30 cellular contexts compared by ENCODE assay signal in the genomic region with DNA sequence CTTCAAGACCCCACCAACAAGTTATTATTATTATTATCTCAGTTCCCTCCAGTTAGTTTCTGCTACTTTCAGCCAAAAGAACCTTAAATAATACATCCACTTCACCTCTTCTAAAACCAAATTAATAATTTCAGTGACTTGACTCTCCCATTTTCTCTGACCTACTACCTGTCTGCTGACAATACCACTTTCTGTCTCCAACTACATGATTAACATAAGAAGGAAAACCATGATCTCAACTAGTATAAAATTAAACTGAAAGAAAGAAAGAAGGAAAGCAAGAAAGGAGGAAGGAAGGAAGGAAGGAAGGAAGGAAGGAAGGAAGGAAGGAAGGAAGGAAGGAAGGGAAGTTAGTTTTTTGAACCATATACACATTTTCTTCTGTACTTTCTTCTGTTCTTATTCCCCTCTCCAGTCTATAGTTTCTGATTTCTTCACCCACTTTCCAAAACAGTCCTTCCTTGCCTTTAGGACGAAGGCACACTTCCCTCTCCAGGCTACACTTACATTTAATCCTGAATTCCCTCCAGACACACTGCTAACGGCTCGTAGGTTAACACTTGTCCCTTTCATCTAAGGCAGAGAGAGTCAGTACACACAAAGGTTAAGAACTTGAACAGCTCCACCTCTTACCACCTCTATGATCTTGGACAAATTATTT.
"Had no signal": no experiment of that assay in that cellular context is flagged by ENCODE, and none has a peak within 500 bp of the region (broad histone marks: within the 10 kb centered on the region; RNA-seq: fewer than 3 reads in every experiment).

No MANE protein-coding gene starts in this region.

- H3K9me3 ChIP-seq: ascending aorta had no signal

- FAIRE-seq: bronchial epithelial cell, TTC549 had no signal

- H3K4me1 ChIP-seq: ascending aorta had no signal

- DNase-seq: activated B cell treated with CpG ODN at 0.5 μM for 24 hours; activated CD4-positive, alpha-beta memory T cell treated with anti-CD3 and anti-CD28 coated beads, Interleukin-2, amount 10 ng/mL, durations not matched to agents 7 days and 5 days; activated CD4-positive, alpha-beta T cell treated with anti-CD3 and anti-CD28 coated beads for 1 hour; activated CD4-positive, alpha-beta T cell treated with anti-CD3 and anti-CD28 coated beads for 36 hours; activated CD4-positive, alpha-beta T cell treated with anti-CD3 and anti-CD28 coated beads for 48 hours; activated CD4-positive, alpha-beta T cell treated with anti-CD3 and anti-CD28 coated beads, Interleukin-2, amount 10 ng/mL, durations not matched to agents 7 days and 5 days; activated CD4-positive, alpha-beta T cell treated with anti-CD3 and anti-CD28 coated beads, Interleukin-2, amount 50 U/mL, for 48 hours; activated CD8-positive, alpha-beta memory T cell treated with anti-CD3 and anti-CD28 coated beads for 24 hours; activated CD8-positive, alpha-beta memory T cell treated with anti-CD3 and anti-CD28 coated beads, Interleukin-2, amount 10 ng/mL, durations not matched to agents 7 days and 5 days; activated CD8-positive, alpha-beta memory T cell treated with anti-CD3 and anti-CD28 coated beads, Interleukin-2, amount 50 U/mL, for 48 hours; activated CD8-positive, alpha-beta T cell treated with anti-CD3 and anti-CD28 coated beads, Interleukin-2, amount 10 ng/mL, durations not matched to agents 7 days and 5 days; activated effector memory CD4-positive, alpha-beta T cell treated with Interleukin-2 at 50 U/mL for 16 hours; activated gamma-delta T cell; activated naive CD4-positive, alpha-beta T cell treated with anti-CD3 and anti-CD28 coated beads, Interleukin-2, amount 10 ng/mL, durations not matched to agents 7 days and 5 days; activated naive CD4-positive, alpha-beta T cell treated with Interleukin-2 at 50 U/mL for 16 hours; activated naive CD8-positive, alpha-beta T cell treated with anti-CD3 and anti-CD28 coated beads, Interleukin-2, amount 10 ng/mL, durations not matched to agents 7 days and 5 days; activated naive CD8-positive, alpha-beta T cell treated with anti-CD3 and anti-CD28 coated beads, Interleukin-2, amount 50 U/mL, for 24 hours; activated T-cell treated with anti-CD3 and anti-CD28 coated beads, Interleukin-2, amount 50 U/mL, for 24 hours; activated T-cell treated with anti-CD3 and anti-CD28 coated beads, Interleukin-2, amount 50 U/mL, for 48 hours; amygdala; anterior cingulate cortex; caudate nucleus; cerebellar nuclear complex; T-helper 2 cell; T-helper 9 cell had no signal

- H3K4me3 ChIP-seq: ascending aorta, cardiac muscle cell had no signal

- H3K27ac ChIP-seq: ascending aorta, cardiac muscle cell, VCaP had no signal

- H3K27me3 ChIP-seq: ascending aorta, cardiac muscle cell had no signal

- ATAC-seq: activated CD4-positive, alpha-beta T cell treated with anti-CD3 and anti-CD28 coated beads for 36 hours; activated CD8-positive, alpha-beta memory T cell treated with anti-CD3 and anti-CD28 coated beads, Interleukin-2, amount 10 ng/mL, durations not matched to agents 7 days and 5 days; activated CD8-positive, alpha-beta T cell treated with anti-CD3 and anti-CD28 coated beads, Interleukin-2, amount 10 ng/mL, durations not matched to agents 7 days and 5 days; activated naive CD8-positive, alpha-beta T cell treated with anti-CD3 and anti-CD28 coated beads, Interleukin-2, amount 50 U/mL, for 24 hours had no signal

- H3K36me3 ChIP-seq: ascending aorta, cardiac muscle cell had no signal
